ENCODE assay signal across 8 cellular contexts in the genomic region with DNA sequence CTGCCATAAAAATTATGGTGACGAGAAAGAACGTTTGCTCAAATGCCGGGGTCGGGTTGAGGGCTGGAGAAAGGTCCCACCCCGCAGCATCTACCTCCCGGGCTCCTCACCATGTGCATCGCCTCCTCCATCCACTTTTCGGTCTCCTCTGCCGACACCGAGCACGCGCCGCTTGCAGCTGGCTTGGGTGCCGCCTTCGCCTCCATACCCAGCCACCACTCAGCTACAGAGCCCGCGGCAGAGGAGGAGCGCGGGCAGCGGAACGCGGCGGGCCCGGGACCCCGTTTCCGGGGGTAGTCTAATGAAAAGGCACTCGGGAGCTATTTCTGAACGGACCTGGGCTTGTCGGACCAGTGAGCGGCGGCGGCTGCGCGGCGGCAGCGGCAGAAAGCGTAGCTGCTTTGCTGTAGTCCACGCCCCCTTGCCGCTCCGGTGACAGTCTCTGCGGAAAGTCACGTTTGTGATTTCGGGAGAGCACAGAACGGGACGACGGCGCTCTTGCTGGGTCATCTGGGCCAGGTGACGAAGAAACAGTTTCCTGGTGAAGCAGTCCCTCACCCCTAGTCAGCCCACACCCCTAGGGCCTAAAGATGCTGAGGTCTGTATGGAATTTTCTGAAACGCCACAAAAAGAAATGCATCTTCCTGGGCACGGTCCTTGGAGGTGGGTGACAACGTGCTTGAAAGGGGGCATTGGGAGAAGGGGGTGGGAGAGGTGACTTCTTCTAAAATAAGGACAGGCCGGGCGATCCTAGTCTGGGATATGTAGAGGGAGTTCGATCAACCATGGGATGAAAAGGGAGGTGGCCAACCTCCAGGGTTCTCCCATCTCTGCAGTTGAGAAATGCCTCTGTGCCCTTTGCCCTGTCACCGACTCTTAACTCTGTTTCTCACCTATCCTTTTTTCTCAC. TPM values are rescaled to one million over a fixed set of nuclear protein-coding genes. Genes with fewer than 3 reads are reported as not detected.
DNase-seq lines count a peak whose midpoint lies in the region; ATAC-seq and TF ChIP-seq lines count a peak whose summit lies in the region.

A gene (minus strand): TSS at position 243 of the 910 bp plus-strand sequence. CDS start 37 bp downstream, at position 206.
A gene with protein sequence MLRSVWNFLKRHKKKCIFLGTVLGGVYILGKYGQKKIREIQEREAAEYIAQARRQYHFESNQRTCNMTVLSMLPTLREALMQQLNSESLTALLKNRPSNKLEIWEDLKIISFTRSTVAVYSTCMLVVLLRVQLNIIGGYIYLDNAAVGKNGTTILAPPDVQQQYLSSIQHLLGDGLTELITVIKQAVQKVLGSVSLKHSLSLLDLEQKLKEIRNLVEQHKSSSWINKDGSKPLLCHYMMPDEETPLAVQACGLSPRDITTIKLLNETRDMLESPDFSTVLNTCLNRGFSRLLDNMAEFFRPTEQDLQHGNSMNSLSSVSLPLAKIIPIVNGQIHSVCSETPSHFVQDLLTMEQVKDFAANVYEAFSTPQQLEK (plus strand): TSS at position 353 of the 910 bp plus-strand sequence. CDS start 238 bp downstream, at position 591.

- no peaks in the 10 kb centered on the region for H3K27me3 ChIP-seq in left ventricle myocardium inferior (ENCODE audit: low read depth)

- DNase-seq in NCI-H1694 treated with DMSO at 0.1 percent for 48 hours (lab: John Stamatoyannopoulos, UW) (peak; percentile 79), amygdala (lab: John Stamatoyannopoulos, UW) (peak; percentile 35 to 93 (median 83)), left ventricle myocardium inferior (peak; percentile 91), progenitor cell of endocrine pancreas (ENCODE audit: low spot score, unreplicated experiment) (peak; percentile 83)

- peaks cover 4% of the 10 kb centered on the region for H3K36me3 Mint-ChIP-seq in T-helper 1 cell treated with Interleukin-12 subunit alpha and Interleukin-12 subunit beta and Interleukin-4 antibody, amounts not matched to agents 30 μg/mL and 1 μg/mL, for 36 hours (ENCODE audit: low read depth)
- H3K36me3 Mint-ChIP-seq in progenitor cell of endocrine pancreas (ENCODE audit: insufficient read depth) = no peaks in the 10 kb centered on the region

- H3K27ac Mint-ChIP-seq in T-helper 1 cell treated with Interleukin-12 subunit alpha and Interleukin-12 subunit beta and Interleukin-4 antibody, amounts not matched to agents 30 μg/mL and 1 μg/mL, for 36 hours = peak within 1 kb of the TSS; percentile 100
- peak within 1 kb of the TSS; percentile 98 for H3K27ac Mint-ChIP-seq in progenitor cell of endocrine pancreas

- peaks cover 23% of the 10 kb centered on the region for H3K4me1 Mint-ChIP-seq in T-helper 1 cell treated with Interleukin-12 subunit alpha and Interleukin-12 subunit beta and Interleukin-4 antibody, amounts not matched to agents 30 μg/mL and 1 μg/mL, for 36 hours (ENCODE audit: low read depth)
- peaks cover 11% of the 10 kb centered on the region for H3K4me1 Mint-ChIP-seq in progenitor cell of endocrine pancreas (ENCODE audit: low read depth)

- H3K9me3 ChIP-seq in left ventricle myocardium inferior (replicated peaks) = no peaks in the 10 kb centered on the region

- ATAC-seq in GM18499 (IDR thresholded peaks at IDR 0.05; ENCODE audit: insufficient read depth, unreplicated experiment) (peak; percentile 94), HG02938 (IDR thresholded peaks at IDR 0.05; ENCODE audit: unreplicated experiment) (peak; percentile 88)

- TF ChIP-seq CTCF in left ventricle myocardium inferior (IDR thresholded peaks at IDR 0.05; ENCODE audit: borderline replicate concordance) (no peak), progenitor cell of endocrine pancreas (IDR thresholded peaks at IDR 0.05; ENCODE audit: unreplicated experiment) (no peak)

- H3K4me3 ChIP-seq in left ventricle myocardium inferior = peak within 1 kb of the TSS; percentile 78
- peak within 1 kb of the TSS; percentile 62 for H3K4me3 ChIP-seq in urinary bladder (ENCODE audit: low read depth, low read length)

- under 1% methylated on average over 55 of the region's 55 CpGs for WGBS in urinary bladder

- H3K27ac ChIP-seq in left ventricle myocardium inferior (replicated peaks) (peak within 1 kb of the TSS; percentile 82), urinary bladder (ENCODE audit: low read depth) (peak within 1 kb of the TSS; percentile 53)

- peaks cover 31% of the 10 kb centered on the region for H3K4me1 ChIP-seq in left ventricle myocardium inferior
- H3K4me1 ChIP-seq in urinary bladder (ENCODE audit: insufficient read depth) = peaks cover 1% of the 10 kb centered on the region

- H3K4me3 Mint-ChIP-seq in T-helper 1 cell treated with Interleukin-12 subunit alpha and Interleukin-12 subunit beta and Interleukin-4 antibody, amounts not matched to agents 30 μg/mL and 1 μg/mL, for 36 hours = peak within 1 kb of the TSS; percentile 99
- peak within 1 kb of the TSS; percentile 95 for H3K4me3 Mint-ChIP-seq in progenitor cell of endocrine pancreas (ENCODE audit: low read depth)

- H3K9me3 Mint-ChIP-seq in T-helper 1 cell treated with Interleukin-12 subunit alpha and Interleukin-12 subunit beta and Interleukin-4 antibody, amounts not matched to agents 30 μg/mL and 1 μg/mL, for 36 hours = no peaks in the 10 kb centered on the region
- no peaks in the 10 kb centered on the region for H3K9me3 Mint-ChIP-seq in progenitor cell of endocrine pancreas (ENCODE audit: low read depth)

- intact Hi-C loops in left ventricle myocardium inferior (cut with micrococcal nuclease) = no loop called here

- H3K36me3 ChIP-seq in left ventricle myocardium inferior (no peaks in the 10 kb centered on the region), urinary bladder (ENCODE audit: insufficient read depth) (peaks cover 4% of the 10 kb centered on the region)

- no peaks in the 10 kb centered on the region for H3K27me3 Mint-ChIP-seq in T-helper 1 cell treated with Interleukin-12 subunit alpha and Interleukin-12 subunit beta and Interleukin-4 antibody, amounts not matched to agents 30 μg/mL and 1 μg/mL, for 36 hours (ENCODE audit: low read depth)
- no peaks in the 10 kb centered on the region for H3K27me3 Mint-ChIP-seq in progenitor cell of endocrine pancreas

RNA-seq across cellular contexts. Expression of the first gene that starts in this region (rescaled TPM):
- 1.5 TPM for total RNA-seq in left ventricle myocardium inferior
- total RNA-seq in progenitor cell of endocrine pancreas = 10.7 and 11.4 TPM in 2 replicates
- total RNA-seq in urinary bladder = 6.9 TPM
- polyA plus RNA-seq in urinary bladder = 3.0 TPM

RNA-seq across cellular contexts. Expression of the second gene that starts in this region (rescaled TPM):
- total RNA-seq in left ventricle myocardium inferior (21.0 TPM), progenitor cell of endocrine pancreas (15.1 and 18.3 TPM in 2 replicates), urinary bladder (32.5 TPM)
- polyA plus RNA-seq in urinary bladder = 14.8 TPM

Comparison
In these comparisons a context has a peak if more than half of its experiments do, and no peak if none do; other contexts are left out.
1. Peak in every context shown above with its lines: DNase-seq, ATAC-seq, H3K4me3 ChIP-seq and H3K27ac ChIP-seq.